19 cellular contexts compared by ENCODE assay signal in genomic region chr7:80224416-80224815, GRCh38.
DNase-seq lines count a peak whose midpoint lies in the region; ATAC-seq and TF ChIP-seq lines count a peak whose summit lies in the region.
"Had no signal": no experiment of that assay in that cellular context is flagged by ENCODE, and none has a peak within 500 bp of the region (broad histone marks: within the 10 kb centered on the region; RNA-seq: fewer than 3 reads in every experiment).

No MANE protein-coding gene starts in this region.

- H3K27ac ChIP-seq in A673 (ENCODE audit: low read depth, low read length, poor library complexity, severe bottlenecking), result no peak overlapping the region
- peak overlapping the region in 43 of 59 donors; percentile 0 to 74 (median 56) for H3K27ac ChIP-seq in dorsolateral prefrontal cortex
- H3K27ac ChIP-seq: PC-9, SK-N-MC had no signal

- in situ Hi-C loops in HAP-1 (cut with MboI; ENCODE audit: low sequenced_read_pairs), result no loop called here

- no peak for ATAC-seq in omental fat pad (ENCODE audit: low FRiP score)

- DNase-seq in A673 (ENCODE audit: low spot score) (peak; percentile 8), HAP-1 (ENCODE audit: low spot score in 2 of 2) (peak; percentile 40 to 51), dorsolateral prefrontal cortex (no peak), pons (ENCODE audit: low spot score) (peak; percentile 55), OCI-M2 (lab: John Stamatoyannopoulos, UW; ENCODE audit: unreplicated experiment) (no peak), omental fat pad (ENCODE audit: low spot score) (no peak), NCI-H748 (lab: John Stamatoyannopoulos, UW; ENCODE audit: unreplicated experiment) (no peak), NCI-H2107 (lab: John Stamatoyannopoulos, UW) (no peak)
- DNase-seq: 8988T, DMS79, Kasumi-1, MG63, NCI-H1417, NCI-H187 treated with DMSO at 0.1 percent for 48 hours, NCI-H524 treated with DMSO at 0.1 percent for 48 hours, PC-9, RPMI8226, SHP77 treated with DMSO at 0.1 percent for 48 hours had no signal

- peaks cover 3% of the 10 kb centered on the region for H3K4me1 ChIP-seq in A673 (ENCODE audit: insufficient read depth, low read length, poor library complexity, severe bottlenecking)
- peaks cover 17% of the 10 kb centered on the region for H3K4me1 ChIP-seq in HAP-1

- no peaks in the 10 kb centered on the region for H3K36me3 ChIP-seq in A673 (ENCODE audit: insufficient read depth, low read length, poor library complexity, severe bottlenecking)
- H3K36me3 ChIP-seq in HAP-1 (replicated peaks), result peaks cover 6% of the 10 kb centered on the region
- H3K36me3 ChIP-seq: MG63 had no signal

- H3K4me3 ChIP-seq in A673 (ENCODE audit: low read depth, low read length, poor library complexity, severe bottlenecking), result no peak overlapping the region
- H3K4me3 ChIP-seq in HAP-1, result no peak overlapping the region
- H3K4me3 ChIP-seq in dorsolateral prefrontal cortex, result no peak overlapping the region
- H3K4me3 ChIP-seq: MG63, PC-9, SK-N-MC had no signal

- TF ChIP-seq CTCF in A673 (conservative IDR thresholded peaks at IDR 0.05; ENCODE audit: low read depth, low read length), result no peak
- TF ChIP-seq CTCF in dorsolateral prefrontal cortex (IDR thresholded peaks at IDR 0.05 in 54 of 56, conservative IDR thresholded peaks at IDR 0.05 in 2 of 56; ENCODE audit: low read depth in 1 of 56, partially characterized antibody in 56 of 56), result no peak
- TF ChIP-seq CTCF in omental fat pad (IDR thresholded peaks at IDR 0.05), result no peak

- no TSS peak for BruUV-seq in A673 (replicated peaks; lab: Mats Ljungman, UMichigan)

- POLR2A ChIA-PET in A673 (lab: Charles Lee; ENCODE audit: low non-redundant PET), result no interaction called here

- intact Hi-C loops in A673 (cut with micrococcal nuclease; ENCODE audit: unreplicated experiment) (no loop called here), dorsolateral prefrontal cortex (cut with DNase I) (no loop called here)

- H3K9me3 ChIP-seq in A673 (ENCODE audit: low read depth, low read length, poor library complexity, severe bottlenecking) (no peaks in the 10 kb centered on the region), HAP-1 (no peaks in the 10 kb centered on the region)
- H3K9me3 ChIP-seq: MG63 had no signal

- H3K27me3 ChIP-seq in A673 (replicated peaks; ENCODE audit: insufficient read depth, low read depth, low read length, poor library complexity) (no peaks in the 10 kb centered on the region), HAP-1 (ENCODE audit: low read depth) (no peaks in the 10 kb centered on the region), dorsolateral prefrontal cortex (no peaks in the 10 kb centered on the region)
- H3K27me3 ChIP-seq: MG63 had no signal

- CTCF ChIA-PET in A673 (lab: Charles Lee), result no interaction called here

Comparison
In these comparisons a context has a peak if more than half of its experiments do, and no peak if none do; other contexts are left out.
1. DNase-seq: peak in A673 (single experiment), HAP-1 (2 of 2) and pons (single experiment); none in dorsolateral prefrontal cortex (0 of 10), OCI-M2 (single experiment), omental fat pad (single experiment), NCI-H748 (single experiment) and NCI-H2107 (single experiment).